ENCODE assay signal across 10 cellular contexts in genomic region chr18:8800445-8800844, GRCh38.
DNase-seq lines count a peak whose midpoint lies in the region; ATAC-seq and TF ChIP-seq lines count a peak whose summit lies in the region.
"Had no signal": no experiment of that assay in that cellular context is flagged by ENCODE, and none has a peak within 500 bp of the region (broad histone marks: within the 10 kb centered on the region; RNA-seq: fewer than 3 reads in every experiment).

No MANE protein-coding gene starts in this region.

- H2AK5ac ChIP-seq in mesendoderm (ENCODE audit: low read length) = no peak overlapping the region

- H3K79me2 ChIP-seq in mesendoderm (ENCODE audit: control insufficient read depth, insufficient read depth, low read length) = no peaks in the 10 kb centered on the region

- WGBS in mesendoderm (ENCODE audit: extremely low coverage, insufficient coverage, low lambda C conversion rate) = no CpG with 5 or more reads among the region's 9 CpGs
- WGBS in spleen, 5 donors = 74 to 89% (median 87%) methylated on average over 9 of the region's 9 CpGs

- intact Hi-C loops in spleen (cut with DNase I; ENCODE audit: low total_unique reads) = no loop called here

- no peak overlapping the region for H3K4ac ChIP-seq in mesendoderm (ENCODE audit: low read depth, low read length)

- no peak for TF ChIP-seq POLR2A in spleen (IDR thresholded peaks at IDR 0.05)

- no peaks in the 10 kb centered on the region for H3K79me1 ChIP-seq in mesendoderm (ENCODE audit: low read length)

- no peak overlapping the region for H2BK15ac ChIP-seq in mesendoderm (replicated peaks; ENCODE audit: low read depth)

- H3K23ac ChIP-seq in mesendoderm (ENCODE audit: low read length) = no peak overlapping the region

- H3K36me3 ChIP-seq in mesendoderm (ENCODE audit: control insufficient read depth, insufficient read depth, low read length) (no peaks in the 10 kb centered on the region), spleen (no peaks in the 10 kb centered on the region)

- H3K9me3 ChIP-seq in spleen = no peaks in the 10 kb centered on the region
- H3K9me3 ChIP-seq: heart right ventricle had no signal

- peak overlapping the region; percentile 63 for H3K18ac ChIP-seq in mesendoderm (ENCODE audit: low read length)

- H3K27me3 ChIP-seq in mesendoderm (ENCODE audit: insufficient read depth, low read length, poor library complexity) (no peaks in the 10 kb centered on the region), spleen (replicated peaks in 1 of 7) (no peaks in the 10 kb centered on the region)
- H3K27me3 ChIP-seq: heart right ventricle had no signal

- ATAC-seq in GM18511 (IDR thresholded peaks at IDR 0.05; ENCODE audit: unreplicated experiment) = no peak

- CTCF ChIA-PET in AG04449 (lab: Yijun Ruan, JAX) = interaction anchor here (0.7 to 7.5 kb wide), 8 partner anchors 14 to 188 kb away, joined by 3 to 35 read pairs (median 4); no protein-coding TSS in a partner anchor

- TF ChIP-seq CTCF in AG04449 (IDR thresholded peaks at IDR 0.05; ENCODE audit: insufficient read depth, low read length, missing control alignments) (no peak), spleen (IDR thresholded peaks at IDR 0.05 in 8 of 11, conservative IDR thresholded peaks at IDR 0.05 in 3 of 11) (no peak)

- no peak overlapping the region for H3K9ac ChIP-seq in mesendoderm (ENCODE audit: low read length)

- no peak overlapping the region for H4K8ac ChIP-seq in mesendoderm (ENCODE audit: low read depth, low read length)

- no peak overlapping the region for H3K4me2 ChIP-seq in mesendoderm (ENCODE audit: low read length)

- H3K4me1 ChIP-seq in mesendoderm (ENCODE audit: control insufficient read depth, low read depth, low read length) (peaks cover 21% of the 10 kb centered on the region), spleen (no peaks in the 10 kb centered on the region)

- DNase-seq in AG04449 (ENCODE audit: low read depth, low spot score) (peak; percentile 99), LHCN-M2 (ENCODE audit: low read depth) (peak; percentile 98), dermis blood vessel endothelial cell (peak; percentile 74), mesendoderm (peak; percentile 97), SK-N-DZ (ENCODE audit: low spot score) (no peak), spleen (no peak), NCI-H2227 treated with DMSO at 0.1 percent for 48 hours (lab: John Stamatoyannopoulos, UW) (no peak)
- DNase-seq: CD4-positive, alpha-beta T cell; heart right ventricle had no signal

- no peak overlapping the region for H2BK120ac ChIP-seq in mesendoderm (ENCODE audit: low read depth, low read length)

- H3K4me3 ChIP-seq in AG04449 (ENCODE audit: low read depth, low read length) (no peak overlapping the region), mesendoderm (ENCODE audit: low read length) (no peak overlapping the region), spleen (no peak overlapping the region)
- H3K4me3 ChIP-seq: heart right ventricle had no signal

- H3K56ac ChIP-seq in mesendoderm (ENCODE audit: low read length) = no peak overlapping the region

- no peak overlapping the region for H2BK5ac ChIP-seq in mesendoderm (ENCODE audit: low read length)

- POLR2A ChIA-PET in AG04449 (lab: Yijun Ruan, JAX) = interaction anchor here (0.6 to 3.6 kb wide), 17 partner anchors 9 to 317 kb away, joined by 3 to 21 read pairs (median 5); partner anchors contain the start of gene MTCL1

- H4K5ac ChIP-seq in mesendoderm (ENCODE audit: low read length) = no peak overlapping the region

- H3K27ac ChIP-seq in mesendoderm (ENCODE audit: low read depth, low read length) (peak overlapping the region; percentile 77), spleen (no peak overlapping the region)
- H3K27ac ChIP-seq: heart right ventricle had no signal

Comparison
In these comparisons a context has a peak if more than half of its experiments do, and no peak if none do; other contexts are left out.
1. DNase-seq: peak in AG04449 (single experiment), LHCN-M2 (single experiment), dermis blood vessel endothelial cell (single experiment) and mesendoderm (single experiment); none in SK-N-DZ (single experiment), spleen (single experiment) and NCI-H2227 treated with DMSO at 0.1 percent for 48 hours (single experiment).